Comparison of ENCODE assay signal across 6 cellular contexts in genomic region chr7:5903002-5903401, GRCh38. TPM values are rescaled to one million over a fixed set of nuclear protein-coding genes. Genes with fewer than 3 reads are reported as not detected.
"Had no signal": no experiment of that assay in that cellular context is flagged by ENCODE, and none has a peak within 500 bp of the region (broad histone marks: within the 10 kb centered on the region; RNA-seq: fewer than 3 reads in every experiment).

No MANE protein-coding gene starts in this region.

RNA-seq across cellular contexts. Expression of gene OCM, which starts 22.4 kb away (rescaled TPM):
- total RNA-seq: HepG2, HT-29, HT1080, IMR-90, K562 had no signal
- polyA plus RNA-seq: HepG2, IgD-negative memory B cell, IMR-90, K562 had no signal
